Comparison of ENCODE assay signal across 1 cellular context in the genomic region with DNA sequence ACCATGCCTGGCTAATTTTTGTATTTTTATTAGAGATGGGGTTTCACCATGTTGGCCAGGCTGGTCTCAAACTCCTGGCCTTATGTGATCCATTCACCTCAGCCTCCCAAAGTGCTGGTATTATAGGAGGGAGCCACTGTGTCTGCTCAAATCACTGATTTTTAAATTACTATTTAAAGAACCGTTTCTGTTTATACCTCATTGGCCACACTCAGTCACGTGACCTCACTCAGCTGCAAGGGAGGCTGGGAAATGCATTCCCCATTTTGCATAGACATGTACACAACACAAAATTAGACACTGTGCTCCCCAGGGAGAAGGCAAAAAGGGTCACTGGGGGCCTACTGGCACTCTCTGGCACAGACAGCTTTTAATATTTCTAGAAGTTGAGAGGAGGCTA.
A peak's percentile ranks its signal among the peaks of the same experiment; 100 is the strongest.
TF ChIP-seq lines count a peak whose summit lies in the region.

No MANE protein-coding gene starts in this region.

TF ChIP-seq in SK-N-SH, 30 proteins besides CTCF, POLR2A, EP300 and RAD21 (continued from another document):
- TF ChIP-seq, protein P1, sequence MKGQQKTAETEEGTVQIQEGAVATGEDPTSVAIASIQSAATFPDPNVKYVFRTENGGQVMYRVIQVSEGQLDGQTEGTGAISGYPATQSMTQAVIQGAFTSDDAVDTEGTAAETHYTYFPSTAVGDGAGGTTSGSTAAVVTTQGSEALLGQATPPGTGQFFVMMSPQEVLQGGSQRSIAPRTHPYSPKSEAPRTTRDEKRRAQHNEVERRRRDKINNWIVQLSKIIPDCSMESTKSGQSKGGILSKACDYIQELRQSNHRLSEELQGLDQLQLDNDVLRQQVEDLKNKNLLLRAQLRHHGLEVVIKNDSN (IDR thresholded peaks at IDR 0.05; ENCODE audit: borderline replicate concordance, low read depth), result peak; percentile 61; the same call in 1 of the 2 replicates
- TF ChIP-seq NRF1 (IDR thresholded peaks at IDR 0.05; ENCODE audit: low read depth, low read length), result no peak
